Comparison of ENCODE assay signal across 9 cellular contexts in genomic region chr15:64464271-64465005, GRCh38. TPM values are rescaled to one million over a fixed set of nuclear protein-coding genes. Genes with fewer than 3 reads are reported as not detected.
DNase-seq lines count a peak whose midpoint lies in the region; ATAC-seq, FAIRE-seq and TF ChIP-seq lines count a peak whose summit lies in the region.
"Had no signal": no experiment of that assay in that cellular context is flagged by ENCODE, and none has a peak within 500 bp of the region (broad histone marks: within the 10 kb centered on the region; RNA-seq: fewer than 3 reads in every experiment).

No MANE protein-coding gene starts in this region.

- H3K27ac ChIP-seq in kidney (ENCODE audit: low read depth in 2 of 2, low read length in 2 of 2): no peak overlapping the region

- H3K4me1 Mint-ChIP-seq in activated CD8-positive, alpha-beta T cell treated with anti-CD3 and anti-CD28 coated beads, Interleukin-2, amount 10 ng/mL, durations not matched to agents 7 days and 5 days (ENCODE audit: low read depth): peaks cover 62% of the 10 kb centered on the region

- no peak overlapping the region for H3K9ac ChIP-seq in kidney (ENCODE audit: low read length in 2 of 2)

- no peaks in the 10 kb centered on the region for H3K9me3 ChIP-seq in kidney (ENCODE audit: control insufficient read depth in 1 of 2, low read length in 2 of 2)

- intact Hi-C loops in kidney (cut with DNase I): no loop called here

- H3K27ac Mint-ChIP-seq in activated CD8-positive, alpha-beta T cell treated with anti-CD3 and anti-CD28 coated beads, Interleukin-2, amount 10 ng/mL, durations not matched to agents 7 days and 5 days: peak overlapping the region; percentile 11

- peaks cover 16 to 25% of the 10 kb centered on the region in 2 donors for H3K4me1 ChIP-seq in kidney (ENCODE audit: control insufficient read depth in 1 of 2, insufficient read depth in 1 of 2, low read depth in 1 of 2, low read length in 2 of 2)

- POLR2A ChIA-PET in activated CD8-positive, alpha-beta T cell treated with anti-CD3 and anti-CD28 coated beads, Interleukin-2, amount 10 ng/mL, durations not matched to agents 7 days and 5 days (lab: Charles Lee): no interaction called here
- POLR2A ChIA-PET in GM10248 (lab: Yijun Ruan, JAX): interaction anchor here (1.0 kb wide), 1 partner anchor 13 kb away, joined by 3 read pairs; no protein-coding TSS in a partner anchor

- no peak for ATAC-seq in activated CD8-positive, alpha-beta T cell treated with anti-CD3 and anti-CD28 coated beads, Interleukin-2, amount 10 ng/mL, durations not matched to agents 7 days and 5 days
- no peak for ATAC-seq in HG02610 (IDR thresholded peaks at IDR 0.05; ENCODE audit: unreplicated experiment)

- H3K27me3 Mint-ChIP-seq in activated CD8-positive, alpha-beta T cell treated with anti-CD3 and anti-CD28 coated beads, Interleukin-2, amount 10 ng/mL, durations not matched to agents 7 days and 5 days (ENCODE audit: low read depth): no peaks in the 10 kb centered on the region

- DNase-seq in DMS53 (lab: John Stamatoyannopoulos, UW) (peak; percentile 92), M059J (ENCODE audit: low read depth) (peak; percentile 15), myocyte (ENCODE audit: low read depth) (peak; percentile 56), kidney (no peak), HK-2 (ENCODE audit: unreplicated experiment) (no peak), GM10248 (ENCODE audit: extremely low spot score) (no peak)
- no peak for DNase-seq in activated CD8-positive, alpha-beta T cell treated with anti-CD3 and anti-CD28 coated beads, Interleukin-2, amount 10 ng/mL, durations not matched to agents 7 days and 5 days
- DNase-seq: nucleus accumbens had no signal

- no peaks in the 10 kb centered on the region for H3K9me3 Mint-ChIP-seq in activated CD8-positive, alpha-beta T cell treated with anti-CD3 and anti-CD28 coated beads, Interleukin-2, amount 10 ng/mL, durations not matched to agents 7 days and 5 days (ENCODE audit: insufficient read depth)

- TF ChIP-seq CTCF in kidney (IDR thresholded peaks at IDR 0.05; ENCODE audit: borderline replicate concordance, extremely low read depth, insufficient read depth): no peak
- no peak for TF ChIP-seq CTCF in GM10248 (IDR thresholded peaks at IDR 0.05; ENCODE audit: control extremely low read depth, extremely low read depth, low read depth, missing control alignments)

- CTCF ChIA-PET in activated CD8-positive, alpha-beta T cell treated with anti-CD3 and anti-CD28 coated beads, Interleukin-2, amount 10 ng/mL, durations not matched to agents 7 days and 5 days (lab: Charles Lee): no interaction called here
- CTCF ChIA-PET in GM10248 (lab: Yijun Ruan, JAX): interaction anchor here (0.8 to 1.4 kb wide), 4 partner anchors 8 to 301 kb away, joined by 3 to 4 read pairs (median 3); no protein-coding TSS in a partner anchor

- no peaks in the 10 kb centered on the region for H3K36me3 ChIP-seq in kidney (ENCODE audit: control insufficient read depth in 1 of 2, insufficient read depth in 2 of 2, low read length in 2 of 2)

- no peak for FAIRE-seq in kidney (lab: Jason Lieb, UNC)

- no peak overlapping the region for H3K4me3 Mint-ChIP-seq in activated CD8-positive, alpha-beta T cell treated with anti-CD3 and anti-CD28 coated beads, Interleukin-2, amount 10 ng/mL, durations not matched to agents 7 days and 5 days

- peaks cover 33% of the 10 kb centered on the region for H3K36me3 Mint-ChIP-seq in activated CD8-positive, alpha-beta T cell treated with anti-CD3 and anti-CD28 coated beads, Interleukin-2, amount 10 ng/mL, durations not matched to agents 7 days and 5 days (ENCODE audit: low read depth)

- no peak overlapping the region for H3K4me3 ChIP-seq in kidney (ENCODE audit: low read length in 2 of 2)

RNA-seq across cellular contexts. Expression of gene ZNF609, which starts 4.1 kb away (rescaled TPM):
- total RNA-seq in M059J (2014; rRNA removed; shearing (Covaris generic)): 10.6 and 18.1 TPM in 2 replicates
- total RNA-seq in activated CD8-positive, alpha-beta T cell treated with anti-CD3 and anti-CD28 coated beads, Interleukin-2, amount 10 ng/mL, durations not matched to agents 7 days and 5 days: 10 to 100 TPM; 39.9 to 40.5 TPM
- total RNA-seq in myocyte (16.2 and 16.6 TPM in 2 replicates), kidney (37.2 TPM)
- polyA plus RNA-seq in myocyte (2012): 13.4 TPM
- polyA plus RNA-seq in kidney (ENCODE audit: insufficient read depth, low read depth, low replicate concordance): 3.1 TPM

Comparison
In these comparisons a context has a peak if more than half of its experiments do, and no peak if none do; other contexts are left out.
1. DNase-seq: peak in DMS53 (single experiment), M059J (single experiment) and myocyte (single experiment); none in activated CD8-positive, alpha-beta T cell treated with anti-CD3 and anti-CD28 coated beads, Interleukin-2, amount 10 ng/mL, durations not matched to agents 7 days and 5 days (single experiment), kidney (single experiment), HK-2 (single experiment) and GM10248 (single experiment).